ENCODE assay signal across 8 cellular contexts in genomic region chr18:6541131-6541679, GRCh38.
DNase-seq lines count a peak whose midpoint lies in the region; ATAC-seq and TF ChIP-seq lines count a peak whose summit lies in the region.
"Not testable (repeated sequence)": the region's sequence is repeated elsewhere in the genome, so short reads cannot be mapped to it uniquely, and the experiment has no call there.

No MANE protein-coding gene starts in this region.

- H3K27me3 Mint-ChIP-seq in progenitor cell of endocrine pancreas: not testable (repeated sequence)

- not testable (repeated sequence) for H3K27ac Mint-ChIP-seq in progenitor cell of endocrine pancreas

- peak overlapping the region; percentile 27; the same call in 1 of the 2 replicates for H3K27ac ChIP-seq in C4-2B
- H3K27ac ChIP-seq in HEK293 (ENCODE audit: extremely low read depth, low read depth, low read length); RWPE2 (ENCODE audit: poor library complexity, severe bottlenecking): not testable (repeated sequence)
- peak overlapping the region in 3 of 4 donors; percentile 12 to 63 (median 62) for H3K27ac ChIP-seq in body of pancreas

- H3K9me3 ChIP-seq in HEK293 (ENCODE audit: control insufficient read depth, insufficient read depth, low read depth, low read length); RWPE2 (ENCODE audit: severe bottlenecking); body of pancreas: not testable (repeated sequence)

- ATAC-seq in RWPE2 (ENCODE audit: low read depth): peak; percentile 48; the same call in 2 of the 3 replicates
- peak; percentile 64 for ATAC-seq in body of pancreas

- CTCF ChIA-PET in HEK293 (lab: Yijun Ruan, JAX): interaction anchor here (0.7 to 4.2 kb wide), 9 partner anchors 19 to 662 kb away, joined by 3 to 105 read pairs (median 7); no protein-coding TSS in a partner anchor

- intact Hi-C loops in body of pancreas (cut with DNase I): loop anchor here (5.0 kb wide), 1 partner anchor 346 kb away; no protein-coding TSS in a partner anchor

- TF ChIP-seq CTCF in C4-2B (conservative IDR thresholded peaks at IDR 0.05) (peak; percentile 41), RWPE2 (IDR thresholded peaks at IDR 0.05; ENCODE audit: poor library complexity, severe bottlenecking) (peak; percentile 15), body of pancreas (IDR thresholded peaks at IDR 0.05) (peak in 2 of 7 experiments; percentile 18), epithelial cell of proximal tubule (conservative IDR thresholded peaks at IDR 0.05; ENCODE audit: low read depth, low read length) (peak; percentile 37), kidney epithelial cell (IDR thresholded peaks at IDR 0.05; ENCODE audit: insufficient read depth, low read length, poor library complexity, severe bottlenecking) (peak; percentile 33), progenitor cell of endocrine pancreas (IDR thresholded peaks at IDR 0.05; ENCODE audit: unreplicated experiment) (peak; percentile 42)
- TF ChIP-seq CTCF in HEK293 (tag by site-specific recombination; IDR thresholded peaks at IDR 0.05): not testable (repeated sequence)

- H3K27me3 ChIP-seq in RWPE2 (ENCODE audit: insufficient read depth, poor library complexity, severe bottlenecking); body of pancreas; kidney epithelial cell (ENCODE audit: control insufficient read depth, insufficient read depth, low read length): not testable (repeated sequence)

- H3K9me3 Mint-ChIP-seq in progenitor cell of endocrine pancreas (ENCODE audit: low read depth): not testable (repeated sequence)

- not testable (repeated sequence) for H3K4me3 ChIP-seq in HEK293 (ENCODE audit: low read depth, low read length); RWPE2 (ENCODE audit: severe bottlenecking); body of pancreas; epithelial cell of proximal tubule (ENCODE audit: low read depth, low read length); kidney epithelial cell (ENCODE audit: low read depth, low read length)

- POLR2A ChIA-PET in HEK293 (lab: Yijun Ruan, JAX): not testable (repeated sequence)

- not testable (repeated sequence) for H3K36me3 Mint-ChIP-seq in progenitor cell of endocrine pancreas (ENCODE audit: insufficient read depth)

- not testable (repeated sequence) for H3K4me1 ChIP-seq in HEK293 (ENCODE audit: control insufficient read depth, insufficient read depth, low read length); RWPE2 (ENCODE audit: insufficient read depth, poor library complexity, severe bottlenecking); body of pancreas

- TF ChIP-seq POLR2A in body of pancreas (IDR thresholded peaks at IDR 0.05): not testable (repeated sequence)

- peak; percentile 56 for DNase-seq in NCI-H2171 (lab: John Stamatoyannopoulos, UW)
- DNase-seq in RWPE2 (ENCODE audit: low spot score); body of pancreas; epithelial cell of proximal tubule (ENCODE audit: low read depth); kidney epithelial cell (ENCODE audit: low read depth); progenitor cell of endocrine pancreas (ENCODE audit: low spot score, unreplicated experiment): not testable (repeated sequence)

- not testable (repeated sequence) for H3K36me3 ChIP-seq in HEK293 (ENCODE audit: control insufficient read depth in 2 of 2, insufficient read depth in 1 of 2, low read length in 2 of 2); RWPE2 (ENCODE audit: low read depth); body of pancreas (replicated peaks in 1 of 2; ENCODE audit: insufficient read depth in 1 of 2, low read depth in 2 of 2); kidney epithelial cell (ENCODE audit: control insufficient read depth, insufficient read depth, low read length)

- not testable (repeated sequence) for H3K4me3 Mint-ChIP-seq in progenitor cell of endocrine pancreas (ENCODE audit: low read depth)

- H3K4me1 Mint-ChIP-seq in progenitor cell of endocrine pancreas (ENCODE audit: low read depth): not testable (repeated sequence)

- 30 to 47% methylated on average over 4 to 6 of the region's 6 CpGs for WGBS in body of pancreas, 2 donors

TF ChIP-seq in HEK293, 187 proteins besides CTCF, POLR2A, EP300 and RAD21:
- peak; percentile 77 for TF ChIP-seq SETDB1 (IDR thresholded peaks at IDR 0.05; ENCODE audit: insufficient read length, low read length)
TF ChIP-seq in HEK293: peak in this region for 1; not testable (repeated sequence) for 186.
